In the genomic region with DNA sequence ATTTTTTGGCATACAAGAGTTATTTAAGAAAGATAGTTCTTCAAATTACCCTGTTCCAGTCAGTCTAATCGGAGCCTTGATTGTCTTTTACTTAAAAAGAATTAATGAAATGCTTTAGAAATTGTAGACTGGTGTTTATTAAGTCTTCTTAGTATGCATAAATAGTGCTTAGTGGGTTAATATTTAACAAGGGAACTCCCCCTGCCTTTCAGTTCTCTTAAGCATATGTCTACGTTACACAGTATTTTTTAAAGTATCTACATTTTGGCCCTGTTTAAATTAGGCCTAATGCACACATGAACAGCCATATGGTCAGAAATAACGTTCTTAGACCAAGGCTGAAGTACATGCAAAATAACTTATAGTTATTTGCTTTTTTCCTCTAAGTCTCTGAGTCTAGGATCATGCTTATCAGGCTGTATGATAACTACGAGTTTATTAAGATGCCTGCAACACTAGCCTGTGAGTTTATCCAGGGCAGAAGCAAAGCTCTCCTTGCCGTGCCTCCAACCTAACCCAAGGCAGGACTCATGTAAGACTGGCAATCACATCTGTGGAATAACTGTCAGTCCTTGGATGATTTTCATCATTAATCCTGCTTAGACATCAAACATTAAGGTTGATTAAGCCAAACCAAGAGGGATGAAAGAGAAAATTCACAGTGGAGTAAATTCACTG, we compare ENCODE assay signal across 1 cellular context.
TF ChIP-seq lines count a peak whose summit lies in the region.

No MANE protein-coding gene starts in this region.

TF ChIP-seq in GM23338, 12 proteins besides CTCF, POLR2A, EP300 and RAD21 (continued from another document):
- TF ChIP-seq, protein P1, sequence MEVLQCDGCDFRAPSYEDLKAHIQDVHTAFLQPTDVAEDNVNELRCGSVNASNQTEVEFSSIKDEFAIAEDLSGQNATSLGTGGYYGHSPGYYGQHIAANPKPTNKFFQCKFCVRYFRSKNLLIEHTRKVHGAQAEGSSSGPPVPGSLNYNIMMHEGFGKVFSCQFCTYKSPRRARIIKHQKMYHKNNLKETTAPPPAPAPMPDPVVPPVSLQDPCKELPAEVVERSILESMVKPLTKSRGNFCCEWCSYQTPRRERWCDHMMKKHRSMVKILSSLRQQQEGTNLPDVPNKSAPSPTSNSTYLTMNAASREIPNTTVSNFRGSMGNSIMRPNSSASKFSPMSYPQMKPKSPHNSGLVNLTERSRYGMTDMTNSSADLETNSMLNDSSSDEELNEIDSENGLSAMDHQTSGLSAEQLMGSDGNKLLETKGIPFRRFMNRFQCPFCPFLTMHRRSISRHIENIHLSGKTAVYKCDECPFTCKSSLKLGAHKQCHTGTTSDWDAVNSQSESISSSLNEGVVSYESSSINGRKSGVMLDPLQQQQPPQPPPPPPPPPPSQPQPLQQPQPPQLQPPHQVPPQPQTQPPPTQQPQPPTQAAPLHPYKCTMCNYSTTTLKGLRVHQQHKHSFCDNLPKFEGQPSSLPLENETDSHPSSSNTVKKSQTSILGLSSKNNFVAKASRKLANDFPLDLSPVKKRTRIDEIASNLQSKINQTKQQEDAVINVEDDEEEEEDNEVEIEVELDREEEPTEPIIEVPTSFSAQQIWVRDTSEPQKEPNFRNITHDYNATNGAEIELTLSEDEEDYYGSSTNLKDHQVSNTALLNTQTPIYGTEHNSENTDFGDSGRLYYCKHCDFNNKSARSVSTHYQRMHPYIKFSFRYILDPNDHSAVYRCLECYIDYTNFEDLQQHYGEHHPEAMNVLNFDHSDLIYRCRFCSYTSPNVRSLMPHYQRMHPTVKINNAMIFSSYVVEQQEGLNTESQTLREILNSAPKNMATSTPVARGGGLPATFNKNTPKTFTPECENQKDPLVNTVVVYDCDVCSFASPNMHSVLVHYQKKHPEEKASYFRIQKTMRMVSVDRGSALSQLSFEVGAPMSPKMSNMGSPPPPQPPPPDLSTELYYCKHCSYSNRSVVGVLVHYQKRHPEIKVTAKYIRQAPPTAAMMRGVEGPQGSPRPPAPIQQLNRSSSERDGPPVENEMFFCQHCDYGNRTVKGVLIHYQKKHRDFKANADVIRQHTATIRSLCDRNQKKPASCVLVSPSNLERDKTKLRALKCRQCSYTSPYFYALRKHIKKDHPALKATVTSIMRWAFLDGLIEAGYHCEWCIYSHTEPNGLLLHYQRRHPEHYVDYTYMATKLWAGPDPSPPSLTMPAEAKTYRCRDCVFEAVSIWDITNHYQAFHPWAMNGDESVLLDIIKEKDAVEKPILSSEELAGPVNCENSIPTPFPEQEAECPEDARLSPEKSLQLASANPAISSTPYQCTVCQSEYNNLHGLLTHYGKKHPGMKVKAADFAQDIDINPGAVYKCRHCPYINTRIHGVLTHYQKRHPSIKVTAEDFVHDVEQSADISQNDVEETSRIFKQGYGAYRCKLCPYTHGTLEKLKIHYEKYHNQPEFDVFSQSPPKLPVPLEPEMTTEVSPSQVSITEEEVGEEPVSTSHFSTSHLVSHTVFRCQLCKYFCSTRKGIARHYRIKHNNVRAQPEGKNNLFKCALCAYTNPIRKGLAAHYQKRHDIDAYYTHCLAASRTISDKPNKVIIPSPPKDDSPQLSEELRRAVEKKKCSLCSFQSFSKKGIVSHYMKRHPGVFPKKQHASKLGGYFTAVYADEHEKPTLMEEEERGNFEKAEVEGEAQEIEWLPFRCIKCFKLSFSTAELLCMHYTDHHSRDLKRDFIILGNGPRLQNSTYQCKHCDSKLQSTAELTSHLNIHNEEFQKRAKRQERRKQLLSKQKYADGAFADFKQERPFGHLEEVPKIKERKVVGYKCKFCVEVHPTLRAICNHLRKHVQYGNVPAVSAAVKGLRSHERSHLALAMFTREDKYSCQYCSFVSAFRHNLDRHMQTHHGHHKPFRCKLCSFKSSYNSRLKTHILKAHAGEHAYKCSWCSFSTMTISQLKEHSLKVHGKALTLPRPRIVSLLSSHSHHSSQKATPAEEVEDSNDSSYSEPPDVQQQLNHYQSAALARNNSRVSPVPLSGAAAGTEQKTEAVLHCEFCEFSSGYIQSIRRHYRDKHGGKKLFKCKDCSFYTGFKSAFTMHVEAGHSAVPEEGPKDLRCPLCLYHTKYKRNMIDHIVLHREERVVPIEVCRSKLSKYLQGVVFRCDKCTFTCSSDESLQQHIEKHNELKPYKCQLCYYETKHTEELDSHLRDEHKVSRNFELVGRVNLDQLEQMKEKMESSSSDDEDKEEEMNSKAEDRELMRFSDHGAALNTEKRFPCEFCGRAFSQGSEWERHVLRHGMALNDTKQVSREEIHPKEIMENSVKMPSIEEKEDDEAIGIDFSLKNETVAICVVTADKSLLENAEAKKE (CRISPR knock-in tag; IDR thresholded peaks at IDR 0.05): no peak
- TF ChIP-seq, protein P2, sequence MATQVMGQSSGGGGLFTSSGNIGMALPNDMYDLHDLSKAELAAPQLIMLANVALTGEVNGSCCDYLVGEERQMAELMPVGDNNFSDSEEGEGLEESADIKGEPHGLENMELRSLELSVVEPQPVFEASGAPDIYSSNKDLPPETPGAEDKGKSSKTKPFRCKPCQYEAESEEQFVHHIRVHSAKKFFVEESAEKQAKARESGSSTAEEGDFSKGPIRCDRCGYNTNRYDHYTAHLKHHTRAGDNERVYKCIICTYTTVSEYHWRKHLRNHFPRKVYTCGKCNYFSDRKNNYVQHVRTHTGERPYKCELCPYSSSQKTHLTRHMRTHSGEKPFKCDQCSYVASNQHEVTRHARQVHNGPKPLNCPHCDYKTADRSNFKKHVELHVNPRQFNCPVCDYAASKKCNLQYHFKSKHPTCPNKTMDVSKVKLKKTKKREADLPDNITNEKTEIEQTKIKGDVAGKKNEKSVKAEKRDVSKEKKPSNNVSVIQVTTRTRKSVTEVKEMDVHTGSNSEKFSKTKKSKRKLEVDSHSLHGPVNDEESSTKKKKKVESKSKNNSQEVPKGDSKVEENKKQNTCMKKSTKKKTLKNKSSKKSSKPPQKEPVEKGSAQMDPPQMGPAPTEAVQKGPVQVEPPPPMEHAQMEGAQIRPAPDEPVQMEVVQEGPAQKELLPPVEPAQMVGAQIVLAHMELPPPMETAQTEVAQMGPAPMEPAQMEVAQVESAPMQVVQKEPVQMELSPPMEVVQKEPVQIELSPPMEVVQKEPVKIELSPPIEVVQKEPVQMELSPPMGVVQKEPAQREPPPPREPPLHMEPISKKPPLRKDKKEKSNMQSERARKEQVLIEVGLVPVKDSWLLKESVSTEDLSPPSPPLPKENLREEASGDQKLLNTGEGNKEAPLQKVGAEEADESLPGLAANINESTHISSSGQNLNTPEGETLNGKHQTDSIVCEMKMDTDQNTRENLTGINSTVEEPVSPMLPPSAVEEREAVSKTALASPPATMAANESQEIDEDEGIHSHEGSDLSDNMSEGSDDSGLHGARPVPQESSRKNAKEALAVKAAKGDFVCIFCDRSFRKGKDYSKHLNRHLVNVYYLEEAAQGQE (IDR thresholded peaks at IDR 0.05; ENCODE audit: unreplicated experiment): no peak
- TF ChIP-seq POLR2AphosphoS5 (IDR thresholded peaks at IDR 0.05; ENCODE audit: low read depth): no peak
